8 cellular contexts compared by ENCODE assay signal in the genomic region with DNA sequence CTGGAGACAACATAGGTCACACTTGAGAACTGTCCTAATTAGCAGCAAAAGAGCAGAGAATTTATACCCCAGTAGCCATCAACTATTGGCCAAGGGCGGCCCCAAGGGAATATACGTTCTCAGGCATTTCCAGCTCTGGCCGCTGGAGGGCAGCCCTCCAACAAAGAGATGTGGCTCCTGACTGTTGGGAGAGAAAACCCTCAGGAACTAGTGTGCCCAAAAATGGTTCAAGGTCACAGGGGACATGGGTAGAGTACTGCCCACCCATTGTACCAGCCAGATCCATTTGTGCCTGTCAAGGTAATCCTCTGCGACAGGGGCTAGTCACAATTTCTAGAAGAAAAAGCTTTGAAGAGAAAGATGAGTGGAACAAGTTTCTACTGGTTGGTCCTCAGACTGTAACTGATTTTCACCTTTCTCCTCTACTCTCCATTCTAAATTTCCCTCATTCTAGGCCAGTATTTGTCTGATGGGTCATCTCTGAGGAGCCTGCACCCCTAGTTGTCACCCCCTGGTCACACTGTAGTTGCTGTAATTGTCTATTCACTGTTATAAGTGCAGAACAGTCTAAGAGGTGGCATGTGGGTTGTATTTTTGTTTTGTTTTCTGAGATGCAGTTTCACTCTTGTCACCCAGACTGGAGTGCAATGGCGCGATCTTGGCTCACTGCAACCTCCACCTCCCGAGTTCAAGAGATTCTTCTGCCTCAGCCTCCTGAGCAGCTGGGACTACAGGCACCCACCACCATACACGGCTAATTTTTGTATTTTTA. TPM values are rescaled to one million over a fixed set of nuclear protein-coding genes. Genes with fewer than 3 reads are reported as not detected.
A peak's percentile ranks its signal among the peaks of the same experiment; 100 is the strongest.
DNase-seq lines count a peak whose midpoint lies in the region; ATAC-seq and TF ChIP-seq lines count a peak whose summit lies in the region.

No MANE protein-coding gene starts in this region.

- H3K9me3 ChIP-seq in tibial nerve = no peaks in the 10 kb centered on the region

- H3K36me3 ChIP-seq in tibial nerve = no peaks in the 10 kb centered on the region

- DNase-seq in DMS 273 (lab: John Stamatoyannopoulos, UW; ENCODE audit: unreplicated experiment) = peak; percentile 94
- DNase-seq in OCI-M2 (lab: John Stamatoyannopoulos, UW; ENCODE audit: unreplicated experiment) = peak; percentile 60
- DNase-seq in activated T-cell treated with anti-CD3 and anti-CD28 coated beads, Interleukin-2, amount 50 U/mL, for 72 hours = peak; percentile 66 to 77
- peak; percentile 64 for DNase-seq in fibroblast of the aortic adventitia (ENCODE audit: low read depth)
- DNase-seq in osteocyte (ENCODE audit: extremely low spot score, unreplicated experiment) = peak; percentile 88
- DNase-seq in tibial nerve (ENCODE audit: low spot score in 2 of 2) = peak; percentile 59 to 76

- TF ChIP-seq CTCF in fibroblast of the aortic adventitia (IDR thresholded peaks at IDR 0.05; ENCODE audit: insufficient read depth, low read length) (peak; percentile 89), osteocyte (IDR thresholded peaks at IDR 0.05) (peak; percentile 91), tibial nerve (IDR thresholded peaks at IDR 0.05) (peak; percentile 70 to 83 (median 75))

- H3K27ac Mint-ChIP-seq in activated T-cell treated with anti-CD3 and anti-CD28 coated beads, Interleukin-2, amount 50 U/mL, for 72 hours = no peak overlapping the region
- H3K27ac Mint-ChIP-seq in osteocyte (ENCODE audit: unreplicated experiment) = no peak overlapping the region

- TF ChIP-seq EP300 in Ishikawa (IDR thresholded peaks at IDR 0.05; ENCODE audit: borderline replicate concordance) (no peak), tibial nerve (IDR thresholded peaks at IDR 0.05) (no peak)

- H3K36me3 Mint-ChIP-seq in activated T-cell treated with anti-CD3 and anti-CD28 coated beads, Interleukin-2, amount 50 U/mL, for 72 hours (ENCODE audit: insufficient read depth in 2 of 2) = peaks cover 0 to 2% of the 10 kb centered on the region in 2 donors
- H3K36me3 Mint-ChIP-seq in osteocyte (ENCODE audit: unreplicated experiment) = no peaks in the 10 kb centered on the region

- H3K27me3 ChIP-seq in tibial nerve = peaks cover 0 to 4% of the 10 kb centered on the region in 2 donors

- no peak overlapping the region for H3K27ac ChIP-seq in tibial nerve

- peaks cover 24% of the 10 kb centered on the region for H3K4me1 Mint-ChIP-seq in activated T-cell treated with anti-CD3 and anti-CD28 coated beads, Interleukin-2, amount 50 U/mL, for 72 hours (ENCODE audit: low read depth)
- H3K4me1 Mint-ChIP-seq in osteocyte (ENCODE audit: unreplicated experiment) = no peaks in the 10 kb centered on the region

- H3K9me3 Mint-ChIP-seq in activated T-cell treated with anti-CD3 and anti-CD28 coated beads, Interleukin-2, amount 50 U/mL, for 72 hours = no peaks in the 10 kb centered on the region
- no peaks in the 10 kb centered on the region for H3K9me3 Mint-ChIP-seq in osteocyte (ENCODE audit: unreplicated experiment)

- WGBS in tibial nerve, 2 donors = 53 to 54% methylated on average over 8 of the region's 8 CpGs

- H3K4me1 ChIP-seq in tibial nerve = peaks cover 0 to 5% (median 0%) of the 10 kb centered on the region in 4 donors

- peak; percentile 93 for ATAC-seq in GM21423 (IDR thresholded peaks at IDR 0.05; ENCODE audit: unreplicated experiment)
- peak; percentile 80 to 81 for ATAC-seq in activated T-cell treated with anti-CD3 and anti-CD28 coated beads, Interleukin-2, amount 50 U/mL, for 72 hours (replicated peaks in 1 of 2)

- H3K4me3 ChIP-seq in fibroblast of the aortic adventitia (ENCODE audit: low read depth, low read length) = no peak overlapping the region
- no peak overlapping the region for H3K4me3 ChIP-seq in tibial nerve

- peak; percentile 82 for TF ChIP-seq RAD21 in Ishikawa (IDR thresholded peaks at IDR 0.05; ENCODE audit: low read depth)

- TF ChIP-seq POLR2A in tibial nerve (IDR thresholded peaks at IDR 0.05) = no peak

- H3K4me3 Mint-ChIP-seq in activated T-cell treated with anti-CD3 and anti-CD28 coated beads, Interleukin-2, amount 50 U/mL, for 72 hours = no peak overlapping the region
- H3K4me3 Mint-ChIP-seq in osteocyte (ENCODE audit: unreplicated experiment) = no peak overlapping the region

- H3K27me3 Mint-ChIP-seq in activated T-cell treated with anti-CD3 and anti-CD28 coated beads, Interleukin-2, amount 50 U/mL, for 72 hours (ENCODE audit: low read depth) = peaks cover 10% of the 10 kb centered on the region
- H3K27me3 Mint-ChIP-seq in osteocyte (ENCODE audit: unreplicated experiment) = peaks cover 29% of the 10 kb centered on the region

TF ChIP-seq in Ishikawa, 13 proteins besides CTCF, POLR2A, EP300 and RAD21:
- TF ChIP-seq CEBPB (IDR thresholded peaks at IDR 0.05) (no peak), CREB1 (IDR thresholded peaks at IDR 0.05; ENCODE audit: low read depth) (no peak), TEAD4 (IDR thresholded peaks at IDR 0.05) (no peak), FOXM1 (IDR thresholded peaks at IDR 0.05; ENCODE audit: borderline replicate concordance, low read depth) (no peak), YY1 (IDR thresholded peaks at IDR 0.05; ENCODE audit: low read depth) (no peak), NFIC (IDR thresholded peaks at IDR 0.05) (no peak), EGR1 (IDR thresholded peaks at IDR 0.05) (no peak), TCF12 (IDR thresholded peaks at IDR 0.05; ENCODE audit: low read depth) (no peak), TAF1 (IDR thresholded peaks at IDR 0.05; ENCODE audit: low read depth) (no peak), ZBTB7A (IDR thresholded peaks at IDR 0.05; ENCODE audit: low read depth) (no peak)
- TF ChIP-seq, protein P1, sequence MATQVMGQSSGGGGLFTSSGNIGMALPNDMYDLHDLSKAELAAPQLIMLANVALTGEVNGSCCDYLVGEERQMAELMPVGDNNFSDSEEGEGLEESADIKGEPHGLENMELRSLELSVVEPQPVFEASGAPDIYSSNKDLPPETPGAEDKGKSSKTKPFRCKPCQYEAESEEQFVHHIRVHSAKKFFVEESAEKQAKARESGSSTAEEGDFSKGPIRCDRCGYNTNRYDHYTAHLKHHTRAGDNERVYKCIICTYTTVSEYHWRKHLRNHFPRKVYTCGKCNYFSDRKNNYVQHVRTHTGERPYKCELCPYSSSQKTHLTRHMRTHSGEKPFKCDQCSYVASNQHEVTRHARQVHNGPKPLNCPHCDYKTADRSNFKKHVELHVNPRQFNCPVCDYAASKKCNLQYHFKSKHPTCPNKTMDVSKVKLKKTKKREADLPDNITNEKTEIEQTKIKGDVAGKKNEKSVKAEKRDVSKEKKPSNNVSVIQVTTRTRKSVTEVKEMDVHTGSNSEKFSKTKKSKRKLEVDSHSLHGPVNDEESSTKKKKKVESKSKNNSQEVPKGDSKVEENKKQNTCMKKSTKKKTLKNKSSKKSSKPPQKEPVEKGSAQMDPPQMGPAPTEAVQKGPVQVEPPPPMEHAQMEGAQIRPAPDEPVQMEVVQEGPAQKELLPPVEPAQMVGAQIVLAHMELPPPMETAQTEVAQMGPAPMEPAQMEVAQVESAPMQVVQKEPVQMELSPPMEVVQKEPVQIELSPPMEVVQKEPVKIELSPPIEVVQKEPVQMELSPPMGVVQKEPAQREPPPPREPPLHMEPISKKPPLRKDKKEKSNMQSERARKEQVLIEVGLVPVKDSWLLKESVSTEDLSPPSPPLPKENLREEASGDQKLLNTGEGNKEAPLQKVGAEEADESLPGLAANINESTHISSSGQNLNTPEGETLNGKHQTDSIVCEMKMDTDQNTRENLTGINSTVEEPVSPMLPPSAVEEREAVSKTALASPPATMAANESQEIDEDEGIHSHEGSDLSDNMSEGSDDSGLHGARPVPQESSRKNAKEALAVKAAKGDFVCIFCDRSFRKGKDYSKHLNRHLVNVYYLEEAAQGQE (IDR thresholded peaks at IDR 0.05; ENCODE audit: low read depth) = no peak
- TF ChIP-seq, protein P2, sequence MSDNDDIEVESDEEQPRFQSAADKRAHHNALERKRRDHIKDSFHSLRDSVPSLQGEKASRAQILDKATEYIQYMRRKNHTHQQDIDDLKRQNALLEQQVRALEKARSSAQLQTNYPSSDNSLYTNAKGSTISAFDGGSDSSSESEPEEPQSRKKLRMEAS (IDR thresholded peaks at IDR 0.05) = no peak
- TF ChIP-seq, protein P3, sequence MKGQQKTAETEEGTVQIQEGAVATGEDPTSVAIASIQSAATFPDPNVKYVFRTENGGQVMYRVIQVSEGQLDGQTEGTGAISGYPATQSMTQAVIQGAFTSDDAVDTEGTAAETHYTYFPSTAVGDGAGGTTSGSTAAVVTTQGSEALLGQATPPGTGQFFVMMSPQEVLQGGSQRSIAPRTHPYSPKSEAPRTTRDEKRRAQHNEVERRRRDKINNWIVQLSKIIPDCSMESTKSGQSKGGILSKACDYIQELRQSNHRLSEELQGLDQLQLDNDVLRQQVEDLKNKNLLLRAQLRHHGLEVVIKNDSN (IDR thresholded peaks at IDR 0.05) = no peak

RNA-seq across cellular contexts. Expression of a gene that starts 14.7 kb away (rescaled TPM):
- total RNA-seq in activated T-cell treated with anti-CD3 and anti-CD28 coated beads, Interleukin-2, amount 50 U/mL, for 72 hours = not detected
- total RNA-seq in fibroblast of the aortic adventitia (ENCODE audit: low replicate concordance) (not detected in 2 replicates), osteocyte (not detected in 2 replicates), tibial nerve (not detected)
